14 cellular contexts compared by ENCODE assay signal in genomic region chr11:12679471-12679870, GRCh38. TPM values are rescaled to one million over a fixed set of nuclear protein-coding genes. Genes with fewer than 3 reads are reported as not detected.
DNase-seq lines count a peak whose midpoint lies in the region; ATAC-seq and TF ChIP-seq lines count a peak whose summit lies in the region.
"Had no signal": no experiment of that assay in that cellular context is flagged by ENCODE, and none has a peak within 500 bp of the region (broad histone marks: within the 10 kb centered on the region; RNA-seq: fewer than 3 reads in every experiment).

No MANE protein-coding gene starts in this region.

- peak overlapping the region; percentile 40 for H3K4me2 ChIP-seq in trophoblast cell (ENCODE audit: low read length)

- no peak overlapping the region for H4K91ac ChIP-seq in trophoblast cell (ENCODE audit: low read depth, low read length)

- H3K4me1 ChIP-seq in Panc1 (ENCODE audit: control insufficient read depth, insufficient read depth, low read length) (peaks cover 79% of the 10 kb centered on the region), trophoblast cell (ENCODE audit: control insufficient read depth in 1 of 2, insufficient read depth in 2 of 2, low read length in 2 of 2) (peaks cover 30 to 32% of the 10 kb centered on the region in 2 experiments), spleen (peaks cover 0 to 42% (median 10%) of the 10 kb centered on the region in 6 donors)

- no peak overlapping the region for H3K23ac ChIP-seq in trophoblast cell (ENCODE audit: low read length)

- in situ Hi-C loops in Panc1 (cut with HindIII; ENCODE audit: low pct_unique_long_range_greater_than_20kb, low sequenced_read_pairs) = no loop called here

- POLR2A ChIA-PET in BJ (lab: Charles Lee) = no interaction called here
- POLR2A ChIA-PET in Panc1 (lab: Charles Lee) = interaction anchor here (1.5 kb wide), 1 partner anchor 12 kb away, joined by 3 read pairs; no protein-coding TSS in a partner anchor

- peak overlapping the region; percentile 77; the same call in 1 of the 2 replicates for H3K27ac ChIP-seq in Panc1 (ENCODE audit: low read length)
- peak overlapping the region; percentile 45 for H3K27ac ChIP-seq in trophoblast cell (ENCODE audit: low read depth, low read length)
- no peak overlapping the region for H3K27ac ChIP-seq in coronary artery
- peak overlapping the region in 1 of 8 donors; percentile 22 for H3K27ac ChIP-seq in spleen
- H3K27ac ChIP-seq: HL-60 had no signal

- H3K79me1 ChIP-seq in trophoblast cell (ENCODE audit: low read length) = peaks cover 28% of the 10 kb centered on the region

- H3K4me3 ChIP-seq in BJ (ENCODE audit: low read depth, low read length) (peak overlapping the region; percentile 24), Panc1 (ENCODE audit: low read depth in 2 of 2, low read length in 2 of 2) (no peak overlapping the region), fibroblast of mammary gland (ENCODE audit: control insufficient read depth, low read depth, low read length) (peak overlapping the region; percentile 87), trophoblast cell (ENCODE audit: low read depth, low read length) (no peak overlapping the region), coronary artery (no peak overlapping the region), spleen (no peak overlapping the region)

- no peaks in the 10 kb centered on the region for H3K9me3 ChIP-seq in Panc1 (ENCODE audit: control insufficient read depth, insufficient read depth, low read depth, low read length)
- H3K9me3 ChIP-seq in trophoblast cell (ENCODE audit: insufficient read depth, low read depth, low read length) = no peaks in the 10 kb centered on the region
- no peaks in the 10 kb centered on the region for H3K9me3 ChIP-seq in spleen

- no peak overlapping the region for H2AFZ ChIP-seq in trophoblast cell (ENCODE audit: insufficient read depth, low read length, poor library complexity)

- no peak overlapping the region for H4K8ac ChIP-seq in trophoblast cell (ENCODE audit: low read depth, low read length)

- no peak for TF ChIP-seq POLR2A in spleen (IDR thresholded peaks at IDR 0.05)

- ATAC-seq in Panc1 = no peak

- H2BK120ac ChIP-seq in trophoblast cell (ENCODE audit: insufficient read depth, low read length, poor library complexity) = no peak overlapping the region

- H2BK5ac ChIP-seq in trophoblast cell (ENCODE audit: low read depth, low read length, poor library complexity) = no peak overlapping the region

- no peak overlapping the region for H2BK12ac ChIP-seq in trophoblast cell (ENCODE audit: low read length)

- H3K9ac ChIP-seq in trophoblast cell (ENCODE audit: low read length) = no peak overlapping the region

- H3K36me3 ChIP-seq in BJ (ENCODE audit: control insufficient read depth, insufficient read depth, low read length) (no peaks in the 10 kb centered on the region), Panc1 (ENCODE audit: control insufficient read depth, insufficient read depth, low read length) (no peaks in the 10 kb centered on the region; the same call in none of the 2 replicates), trophoblast cell (ENCODE audit: control insufficient read depth in 1 of 2, insufficient read depth in 2 of 2, low read length in 2 of 2) (peaks cover 3 to 10% of the 10 kb centered on the region in 2 experiments), spleen (no peaks in the 10 kb centered on the region)

- H3K4ac ChIP-seq in trophoblast cell (ENCODE audit: low read depth, low read length) = no peak overlapping the region

- intact Hi-C loops in Panc1 (cut with micrococcal nuclease; ENCODE audit: unreplicated experiment) = loop anchor here (5.0 to 10.0 kb wide), 2 partner anchors 265 to 347 kb away; no protein-coding TSS in a partner anchor
- intact Hi-C loops in spleen (cut with DNase I; ENCODE audit: low total_unique reads) = no loop called here

- no peak overlapping the region for H3K18ac ChIP-seq in trophoblast cell (ENCODE audit: low read length)

- no peak for DNase-seq in BJ (ENCODE audit: low read depth)
- DNase-seq in Panc1 (ENCODE audit: low read depth, low spot score) = no peak
- no peak for DNase-seq in fibroblast of mammary gland (ENCODE audit: low read depth)
- peak in 1 of 2 donors; percentile 64 for DNase-seq in trophoblast cell
- DNase-seq in coronary artery (ENCODE audit: low spot score) = no peak
- DNase-seq in spleen = no peak
- DNase-seq in NCI-H345 (lab: John Stamatoyannopoulos, UW) = no peak
- no peak for DNase-seq in activated effector memory CD4-positive, alpha-beta T cell treated with Interleukin-2 at 50 U/mL for 16 hours
- DNase-seq: activated CD4-positive, CD25-positive, alpha-beta regulatory T cell; activated T-cell treated with anti-CD3 and anti-CD28 coated beads, Interleukin-2, amount 50 U/mL, for 1 hour; effector memory CD8-positive, alpha-beta T cell; SIG-M5; small intestine had no signal

- H3K14ac ChIP-seq in trophoblast cell (ENCODE audit: low read length) = no peak overlapping the region

- TF ChIP-seq CTCF in BJ (IDR thresholded peaks at IDR 0.05; ENCODE audit: insufficient read depth, low read depth, low read length) (no peak), Panc1 (IDR thresholded peaks at IDR 0.05) (no peak), fibroblast of mammary gland (conservative IDR thresholded peaks at IDR 0.05; ENCODE audit: control insufficient read depth, insufficient read depth, low read depth, low read length) (no peak), coronary artery (IDR thresholded peaks at IDR 0.05) (no peak), spleen (IDR thresholded peaks at IDR 0.05 in 8 of 11, conservative IDR thresholded peaks at IDR 0.05 in 3 of 11) (no peak)

- peaks cover 42% of the 10 kb centered on the region for H3K79me2 ChIP-seq in trophoblast cell (ENCODE audit: control insufficient read depth, insufficient read depth, low read length, poor library complexity)

- CTCF ChIA-PET in BJ (lab: Yijun Ruan, JAX) (interaction anchor here (0.6 to 3.5 kb wide), 3 partner anchors 136 to 348 kb away, joined by 3 to 16 read pairs (median 7); no protein-coding TSS in a partner anchor), Panc1 (lab: Charles Lee) (interaction anchor here (1.2 kb wide), 1 partner anchor 12 kb away, joined by 3 read pairs; no protein-coding TSS in a partner anchor)

- no TSS peak for BruUV-seq in Panc1 (replicated peaks; lab: Mats Ljungman, UMichigan)

- H3K27me3 ChIP-seq in BJ (ENCODE audit: control insufficient read depth, insufficient read depth, low read length) (no peaks in the 10 kb centered on the region), Panc1 (ENCODE audit: control insufficient read depth, insufficient read depth, low read length) (no peaks in the 10 kb centered on the region), trophoblast cell (ENCODE audit: insufficient read depth, low read length) (no peaks in the 10 kb centered on the region), spleen (replicated peaks in 1 of 7) (peaks cover 0 to 88% (median 8%) of the 10 kb centered on the region in 7 donors)

- H4K12ac ChIP-seq in trophoblast cell (ENCODE audit: low read depth, low read length) = no peak overlapping the region

- H2AK5ac ChIP-seq in trophoblast cell (ENCODE audit: low read length) = no peak overlapping the region

RNA-seq across cellular contexts. Expression of gene TEAD1, which starts 5.2 kb away (rescaled TPM):
- 79.2 and 110 TPM in 2 replicates for polyA plus RNA-seq in BJ (2011; rRNA removed)
- polyA minus RNA-seq in BJ (2011; rRNA and poly(A)+ RNA removed) = 112 and 136 TPM in 2 replicates
- total RNA-seq in Panc1 (2021; ENCODE audit: unreplicated experiment) = 102 TPM
- polyA plus RNA-seq in Panc1 (2012; ENCODE audit: insufficient read length) = 37.0 TPM
- 102 and 105 TPM in 2 replicates for polyA plus RNA-seq in trophoblast cell (2013)
- 10 to 100 TPM; 14.6 to 46.0 (median 21.4) TPM for total RNA-seq in spleen
- polyA plus RNA-seq in spleen = 1 to 10 TPM in 2 of 3 donors, under 1 TPM in 1; 0.93 to 2.7 (median 1.1) TPM

Comparison
In these comparisons a context has a peak if more than half of its experiments do, and no peak if none do; other contexts are left out.
1. H3K4me3 ChIP-seq: peak in BJ (single experiment) and fibroblast of mammary gland (single experiment); none in Panc1 (0 of 2), trophoblast cell (single experiment), coronary artery (single experiment) and spleen (0 of 8).
2. H3K27ac ChIP-seq: peak in Panc1 (single experiment) and trophoblast cell (single experiment); none in coronary artery (0 of 2).